In the genomic region with DNA sequence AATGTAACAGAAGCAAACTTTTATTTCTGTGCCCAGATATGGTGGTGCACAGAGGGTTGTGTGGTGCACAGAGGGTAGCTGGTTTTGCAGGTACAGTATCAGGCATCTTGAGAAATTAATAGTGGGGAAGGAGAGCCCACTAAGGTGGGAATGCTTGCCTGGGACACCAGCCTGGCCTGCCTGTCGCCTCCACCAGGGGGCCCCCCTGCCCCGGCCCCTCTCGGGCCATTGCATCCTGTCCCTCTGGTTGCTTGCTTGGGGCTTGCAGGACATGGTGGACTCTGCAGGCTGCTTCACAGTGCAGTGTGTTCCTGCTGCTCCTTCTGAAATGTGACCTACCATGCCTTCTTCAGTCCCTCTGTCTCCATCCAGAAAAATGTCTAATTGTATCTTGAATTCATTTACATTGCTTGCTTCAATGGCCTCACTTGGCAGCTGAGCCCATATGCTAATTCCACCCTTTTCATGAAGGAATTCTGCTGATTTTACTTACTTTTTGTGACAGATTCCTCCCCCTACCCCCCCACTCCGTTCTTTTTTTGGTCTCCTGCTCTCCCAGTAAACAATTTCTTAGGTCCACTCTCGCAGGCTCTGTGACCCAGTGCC, we compare ENCODE assay signal across 7 cellular contexts.
DNase-seq lines count a peak whose midpoint lies in the region; ATAC-seq and TF ChIP-seq lines count a peak whose summit lies in the region.

No MANE protein-coding gene starts in this region.

- in situ Hi-C loops in gastrocnemius medialis (cut with MboI; ENCODE audit: low sequenced_read_pairs in 4 of 4), result no loop called here

- no peaks in the 10 kb centered on the region for H3K9me3 ChIP-seq in gastrocnemius medialis

- no peak overlapping the region for H3K4me3 ChIP-seq in GM06990 (replicated peaks; ENCODE audit: low read depth, low read length)
- no peak overlapping the region for H3K4me3 ChIP-seq in gastrocnemius medialis

- H3K4me1 Mint-ChIP-seq in glutamatergic neuron (ENCODE audit: low read depth, unreplicated experiment), result peaks cover 9% of the 10 kb centered on the region

- no peak for TF ChIP-seq POLR2A in gastrocnemius medialis (IDR thresholded peaks at IDR 0.05)

- no peak overlapping the region for H3K27ac ChIP-seq in gastrocnemius medialis

- no peaks in the 10 kb centered on the region for H3K27me3 ChIP-seq in GM06990 (replicated peaks; ENCODE audit: control insufficient read depth, insufficient read depth, low read length)
- H3K27me3 ChIP-seq in gastrocnemius medialis, result no peaks in the 10 kb centered on the region

- peaks cover 5 to 10% of the 10 kb centered on the region in 2 donors for H3K4me1 ChIP-seq in gastrocnemius medialis

- DNase-seq in GM06990 (ENCODE audit: extremely low read depth, insufficient read length), result peak; percentile 42
- peak; percentile 5 for DNase-seq in LoVo (ENCODE audit: low spot score)
- peak; percentile 39 to 53 for DNase-seq in activated T-cell treated with anti-CD3 and anti-CD28 coated beads, Interleukin-2, amount 50 U/mL, for 48 hours
- DNase-seq in glutamatergic neuron, result peak; percentile 84
- DNase-seq in gastrocnemius medialis, result peak in 1 of 2 donors; percentile 18
- no peak for DNase-seq in putamen (ENCODE audit: low spot score)

- H3K4me3 Mint-ChIP-seq in glutamatergic neuron (ENCODE audit: unreplicated experiment), result no peak overlapping the region

- peaks cover 1% of the 10 kb centered on the region for H3K9me3 Mint-ChIP-seq in glutamatergic neuron (ENCODE audit: unreplicated experiment)

- ATAC-seq in gastrocnemius medialis (peak in 1 of 2 donors; percentile 56), HG03159 (IDR thresholded peaks at IDR 0.05; ENCODE audit: unreplicated experiment) (no peak)

- no peaks in the 10 kb centered on the region for H3K27me3 Mint-ChIP-seq in glutamatergic neuron (ENCODE audit: unreplicated experiment)

- H3K36me3 ChIP-seq in GM06990 (ENCODE audit: control insufficient read depth, insufficient read depth, low read length) (no peaks in the 10 kb centered on the region), gastrocnemius medialis (no peaks in the 10 kb centered on the region)

- intact Hi-C loops in gastrocnemius medialis (cut with DNase I; ENCODE audit: low total_unique reads), result loop anchor here (1.0 kb wide), 1 partner anchor 95 kb away; no protein-coding TSS in a partner anchor

- H3K27ac Mint-ChIP-seq in glutamatergic neuron (ENCODE audit: unreplicated experiment), result no peak overlapping the region

- TF ChIP-seq CTCF in GM06990 (IDR thresholded peaks at IDR 0.05; ENCODE audit: insufficient read depth, low read length, poor library complexity, severe bottlenecking) (peak; percentile 96), glutamatergic neuron (IDR thresholded peaks at IDR 0.05; ENCODE audit: partially characterized antibody, unreplicated experiment) (peak; percentile 90), gastrocnemius medialis (IDR thresholded peaks at IDR 0.05 in 4 of 5, conservative IDR thresholded peaks at IDR 0.05 in 1 of 5) (peak; percentile 45 to 69 (median 60))

- H3K36me3 Mint-ChIP-seq in glutamatergic neuron (ENCODE audit: unreplicated experiment), result no peaks in the 10 kb centered on the region
